ENCODE assay signal across 23 cellular contexts in the genomic region with DNA sequence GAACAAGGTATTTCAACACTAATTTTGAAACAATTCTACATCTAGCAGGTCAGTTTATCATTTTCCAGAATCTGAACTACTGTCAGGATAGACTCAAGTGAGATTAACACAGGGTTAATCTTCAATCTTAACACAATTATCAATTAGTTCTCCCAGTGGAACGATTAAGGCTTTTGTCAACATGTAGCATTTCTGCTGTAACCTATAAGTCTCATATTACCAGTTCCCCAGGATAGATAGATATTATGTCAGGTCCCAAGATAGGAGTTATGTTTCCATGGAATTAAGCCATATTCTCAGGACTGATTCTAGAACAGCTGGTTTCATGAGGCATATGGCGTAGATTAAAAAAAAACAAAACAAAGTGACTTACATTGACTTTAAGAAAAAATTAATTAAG. TPM values are rescaled to one million over a fixed set of nuclear protein-coding genes. Genes with fewer than 3 reads are reported as not detected.
DNase-seq lines count a peak whose midpoint lies in the region; ATAC-seq, FAIRE-seq and TF ChIP-seq lines count a peak whose summit lies in the region.
"Had no signal": no experiment of that assay in that cellular context is flagged by ENCODE, and none has a peak within 500 bp of the region (broad histone marks: within the 10 kb centered on the region; RNA-seq: fewer than 3 reads in every experiment).

No MANE protein-coding gene starts in this region.

- TF ChIP-seq RAD21 in HepG2 (CRISPR knock-in tag; IDR thresholded peaks at IDR 0.05) = no peak

- CTCF ChIA-PET in HepG2 (lab: Yijun Ruan, JAX; ENCODE audit: low intra/inter-chr PET ratio, low total read pairs) = no interaction called here

- no peak overlapping the region for H3K9ac ChIP-seq in HepG2 (ENCODE audit: insufficient read depth, low read depth, low read length)

- H3K4me3 ChIP-seq in HepG2 (replicated peaks in 1 of 3; ENCODE audit: insufficient read depth in 1 of 3, low read depth in 2 of 3, low read length in 3 of 3) (no peak overlapping the region), right lobe of liver (no peak overlapping the region), heart left ventricle (no peak overlapping the region), GM23338 (no peak overlapping the region)
- H3K4me3 ChIP-seq: SJSA1 had no signal

- H3K27ac ChIP-seq in HepG2 (ENCODE audit: extremely low read length, insufficient read depth, low read length) (no peak overlapping the region), right lobe of liver (no peak overlapping the region), VCaP (peak overlapping the region; percentile 1; the same call in 1 of the 2 replicates), heart left ventricle (no peak overlapping the region), GM23338 (ENCODE audit: low read depth) (no peak overlapping the region)
- H3K27ac ChIP-seq: SJSA1 had no signal

- H3K79me2 ChIP-seq in HepG2 (ENCODE audit: insufficient read depth, low read length) (no peaks in the 10 kb centered on the region), GM23338 (replicated peaks; ENCODE audit: insufficient read depth) (no peaks in the 10 kb centered on the region)

- H3K4me2 ChIP-seq in HepG2 (ENCODE audit: low read depth, low read length) (no peak overlapping the region), GM23338 (no peak overlapping the region)

- no TSS peak for BruUV-seq in HepG2 (replicated peaks; lab: Mats Ljungman, UMichigan)

- H3K9me2 ChIP-seq in GM23338 (ENCODE audit: insufficient read depth) = no peaks in the 10 kb centered on the region

- TF ChIP-seq EP300 in HepG2 (IDR thresholded peaks at IDR 0.05; ENCODE audit: low read depth in 2 of 2, low read length in 2 of 2) (no peak), HepG2 (CRISPR knock-in tag; IDR thresholded peaks at IDR 0.05; ENCODE audit: borderline replicate concordance) (no peak)

- H3K27me3 ChIP-seq in HepG2 (ENCODE audit: control insufficient read depth in 1 of 2, insufficient read depth in 2 of 2, low read length in 2 of 2) (no peaks in the 10 kb centered on the region; a peak in 1 of 5 replicates), right lobe of liver (no peaks in the 10 kb centered on the region), heart left ventricle (no peaks in the 10 kb centered on the region), GM23338 (ENCODE audit: insufficient read depth) (no peaks in the 10 kb centered on the region)
- H3K27me3 ChIP-seq: SJSA1 had no signal

- POLR2A ChIA-PET in HepG2 (lab: Yijun Ruan, JAX) = interaction anchor here (2.1 kb wide), 1 partner anchor 40 kb away, joined by 4 read pairs; a partner anchor contains a TSS

- no peak for TF ChIP-seq CTCF in HepG2 (CRISPR knock-in tag; IDR thresholded peaks at IDR 0.05)
- no peak for TF ChIP-seq CTCF in right lobe of liver (IDR thresholded peaks at IDR 0.05)
- no peak for TF ChIP-seq CTCF in VCaP (conservative IDR thresholded peaks at IDR 0.05)
- no peak for TF ChIP-seq CTCF in heart left ventricle (IDR thresholded peaks at IDR 0.05)
- no peak for TF ChIP-seq CTCF in GM23338 (conservative IDR thresholded peaks at IDR 0.05; ENCODE audit: low read depth in 2 of 2)

- H3F3A ChIP-seq in GM23338 (replicated peaks; ENCODE audit: low read depth) = peaks cover 13% of the 10 kb centered on the region; the same call in 1 of the 2 replicates

- H3K36me3 ChIP-seq in HepG2 (replicated peaks in 1 of 2; ENCODE audit: control insufficient read depth in 1 of 2, insufficient read depth in 2 of 2, low read length in 2 of 2) = peaks cover 31 to 48% of the 10 kb centered on the region in 2 experiments
- H3K36me3 ChIP-seq in right lobe of liver = peaks cover 15 to 54% (median 34%) of the 10 kb centered on the region in 4 donors
- peaks cover 0 to 78% (median 60%) of the 10 kb centered on the region in 9 donors for H3K36me3 ChIP-seq in heart left ventricle
- peaks cover 7% of the 10 kb centered on the region; the same call in 1 of the 2 replicates for H3K36me3 ChIP-seq in GM23338 (ENCODE audit: insufficient read depth)

- H4K20me1 ChIP-seq in HepG2 (ENCODE audit: insufficient read depth, low read length) (no peaks in the 10 kb centered on the region), GM23338 (replicated peaks; ENCODE audit: insufficient read depth) (no peaks in the 10 kb centered on the region)

- H2AFZ ChIP-seq in HepG2 (ENCODE audit: low read length) = no peak overlapping the region
- no peak overlapping the region for H2AFZ ChIP-seq in GM23338

- no peak for FAIRE-seq in HepG2 (lab: Jason Lieb, UNC)
- FAIRE-seq: A204.1, GM12892 had no signal

- no peak for ATAC-seq in HepG2
- ATAC-seq in right lobe of liver = no peak
- no peak for ATAC-seq in heart left ventricle
- no peak for ATAC-seq in GM23338
- ATAC-seq: Right ventricle myocardium inferior had no signal

- peaks cover 32% of the 10 kb centered on the region; the same call in 2 of the 3 replicates for H3K36me3 Mint-ChIP-seq in GM23338 (ENCODE audit: low read depth)

- in situ Hi-C loops in HepG2 (cut with HindIII; ENCODE audit: extremely low pct_ligation_motif_present, low pct_unique_long_range_greater_than_20kb) = no loop called here

- H3K9me3 ChIP-seq in HepG2 (ENCODE audit: low read length) = no peaks in the 10 kb centered on the region
- no peaks in the 10 kb centered on the region for H3K9me3 ChIP-seq in right lobe of liver
- no peaks in the 10 kb centered on the region for H3K9me3 ChIP-seq in heart left ventricle
- H3K9me3 ChIP-seq: SJSA1 had no signal

- peaks cover 3% of the 10 kb centered on the region for H3K27me3 Mint-ChIP-seq in GM23338 (ENCODE audit: insufficient read depth, low read depth, poor library complexity)
- H3K27me3 Mint-ChIP-seq: B cell, IgD-negative memory B cell had no signal

- no peak overlapping the region for H3K4me3 Mint-ChIP-seq in GM23338
- H3K4me3 Mint-ChIP-seq: B cell; CD14-positive monocyte; IgD-negative memory B cell; T-helper 1 cell treated with Interleukin-12 subunit alpha and Interleukin-12 subunit beta and Interleukin-4 antibody, amounts not matched to agents 30 μg/mL and 1 μg/mL, for 36 hours had no signal

- intact Hi-C loops in HepG2 (cut with micrococcal nuclease; ENCODE audit: unreplicated experiment) = no loop called here
- intact Hi-C loops in right lobe of liver (cut with DNase I) = no loop called here
- intact Hi-C loops in heart left ventricle (cut with DNase I) = loop anchor here in 1 of 10 donors (10.0 kb wide), 1 partner anchor 130 kb away; a partner anchor contains a TSS

- no peak for DNase-seq in HepG2 (ENCODE audit: low spot score)
- DNase-seq in right lobe of liver = no peak
- peak; percentile 84 to 98 for DNase-seq in NCI-H524 (lab: John Stamatoyannopoulos, UW)
- DNase-seq in heart left ventricle = no peak
- no peak for DNase-seq in NCI-H146 treated with DMSO at 0.1 percent for 48 hours (lab: John Stamatoyannopoulos, UW; ENCODE audit: unreplicated experiment)
- DNase-seq in GM23338 (ENCODE audit: low spot score) = no peak
- DNase-seq: DMS153, GOT3, HCEC 1CT, NCI-H1105 treated with DMSO at 0.1 percent for 48 hours, NCI-H1694, NCI-H446, OCI-M1, T1000 had no signal

- 89% methylated on average over 2 of the region's 2 CpGs for WGBS in HepG2 (ENCODE audit: low lambda C conversion rate)
- WGBS in right lobe of liver (ENCODE audit: insufficient coverage, low coverage, low lambda C conversion rate, missing lambda C conversion rate) = 51% methylated on average over 2 of the region's 2 CpGs
- WGBS in heart left ventricle, 4 donors = 66 to 76% (median 74%) methylated on average over 2 of the region's 2 CpGs

- H3K4me1 Mint-ChIP-seq in GM23338 = peaks cover 15% of the 10 kb centered on the region; the same call in 2 of the 3 replicates

- H3K27ac Mint-ChIP-seq in GM23338 = no peak overlapping the region
- H3K27ac Mint-ChIP-seq: B cell; CD14-positive monocyte; IgD-negative memory B cell; T-helper 1 cell treated with Interleukin-12 subunit alpha and Interleukin-12 subunit beta and Interleukin-4 antibody, amounts not matched to agents 30 μg/mL and 1 μg/mL, for 36 hours had no signal

- TF ChIP-seq POLR2A in HepG2 (IDR thresholded peaks at IDR 0.05; ENCODE audit: insufficient read depth in 1 of 2, low read depth in 2 of 2, low read length in 2 of 2) (no peak), right lobe of liver (IDR thresholded peaks at IDR 0.05) (no peak), heart left ventricle (IDR thresholded peaks at IDR 0.05) (no peak)

- H3K4me1 ChIP-seq in HepG2 (ENCODE audit: insufficient read depth, low read length) (peaks cover 15% of the 10 kb centered on the region), right lobe of liver (peaks cover 0 to 6% (median 2%) of the 10 kb centered on the region in 4 donors), heart left ventricle (peaks cover 0 to 13% (median 7%) of the 10 kb centered on the region in 12 donors), GM23338 (ENCODE audit: insufficient read depth) (peaks cover 17% of the 10 kb centered on the region; the same call in 1 of the 2 replicates)

- H3K9me3 Mint-ChIP-seq in GM23338 = no peaks in the 10 kb centered on the region
- H3K9me3 Mint-ChIP-seq: CD14-positive monocyte; IgD-negative memory B cell; T-helper 1 cell treated with Interleukin-12 subunit alpha and Interleukin-12 subunit beta and Interleukin-4 antibody, amounts not matched to agents 30 μg/mL and 1 μg/mL, for 36 hours had no signal

RNA-seq across cellular contexts. Expression of a gene that starts 4.4 kb away (rescaled TPM):
- 3.5 and 8.1 TPM in 2 replicates for total RNA-seq in HepG2 (2016; rRNA removed; fragmentation: Illumina TruSeq; extraction: Trizol)
- 9.1 and 11.4 TPM in 2 replicates for total RNA-seq in HepG2 (2016; cell fraction: cytosol; rRNA removed; fragmentation: Illumina TruSeq; extraction: Trizol; ENCODE audit: low read depth)
- total RNA-seq in HepG2 (2016; cell fraction: insoluble cytoplasmic fraction; rRNA removed; fragmentation: Illumina TruSeq; extraction: Trizol) = 2.6 and 8.5 TPM in 2 replicates
- 4.8 and 6.0 TPM in 2 replicates for total RNA-seq in HepG2 (2016; cell fraction: membrane; rRNA removed; fragmentation: Illumina TruSeq; extraction: Trizol)
- 10.2 TPM in 2 replicates for total RNA-seq in HepG2 (2016; cell fraction: nucleus; rRNA removed; fragmentation: Illumina TruSeq; extraction: Trizol)
- polyA plus RNA-seq in HepG2 (2011; rRNA removed) = 2.4 and 2.7 TPM in 2 replicates
- 0.77 and 1.5 TPM in 2 replicates for polyA plus RNA-seq in HepG2 (2011; cell fraction: cytosol; rRNA removed)
- 17.0 and 21.4 TPM in 2 replicates for polyA plus RNA-seq in HepG2 (2011; cell fraction: nucleus; rRNA removed)
- 1.5 and 1.6 TPM in 2 replicates for polyA plus RNA-seq in HepG2 (2012)
- 1.0 and 1.8 TPM in 2 replicates for polyA plus RNA-seq in HepG2 (2016; cell fraction: cytosol; fragmentation: Illumina TruSeq; extraction: Trizol; ENCODE audit: low read depth)
- 1.8 and 3.2 TPM in 2 replicates for polyA plus RNA-seq in HepG2 (2016; cell fraction: insoluble cytoplasmic fraction; fragmentation: Illumina TruSeq; extraction: Trizol; ENCODE audit: low read depth)
- 1.5 and 2.3 TPM in 2 replicates for polyA plus RNA-seq in HepG2 (2016; cell fraction: membrane; fragmentation: Illumina TruSeq; extraction: Trizol; ENCODE audit: low read depth)
- polyA plus RNA-seq in HepG2 (2016; cell fraction: nucleus; fragmentation: Illumina TruSeq; extraction: Trizol; ENCODE audit: insufficient read depth, low read depth) = 19.0 and 21.2 TPM in 2 replicates
- 2.2 and 13.0 TPM in 2 replicates for polyA minus RNA-seq in HepG2 (2011; rRNA and poly(A)+ RNA removed; ENCODE audit: low replicate concordance)
- 1.2 and 2.1 TPM in 2 replicates for polyA minus RNA-seq in HepG2 (2011; cell fraction: cytosol; rRNA and poly(A)+ RNA removed)
- 6.3 and 6.5 TPM in 2 replicates for polyA minus RNA-seq in HepG2 (2011; cell fraction: nucleus; rRNA and poly(A)+ RNA removed)
- 1 to 10 TPM in 5 of 6 experiments, under 1 TPM in 1; 0.86 to 3.1 (median 2.7) TPM for total RNA-seq in right lobe of liver
- total RNA-seq in heart left ventricle = 1 to 10 TPM; 1.5 to 5.4 (median 2.9) TPM
- polyA plus RNA-seq in heart left ventricle = 1 to 10 TPM; 2.0 to 3.9 TPM
- 11.8 and 17.4 TPM in 2 replicates for total RNA-seq in GM23338 (2014; rRNA removed; shearing (Covaris generic))
- polyA plus RNA-seq in GM23338 (2016; fragmentation: Nextera tagmentation; extraction: Ambion mirVana) = 8.8 and 9.7 TPM in 2 replicates

RNA-seq across cellular contexts. Expression of a gene that starts 33.8 kb away (rescaled TPM):
- total RNA-seq in HepG2 (2016; rRNA removed; fragmentation: Illumina TruSeq; extraction: Trizol) = 120 and 156 TPM in 2 replicates
- 10.7 and 14.1 TPM in 2 replicates for total RNA-seq in HepG2 (2016; cell fraction: cytosol; rRNA removed; fragmentation: Illumina TruSeq; extraction: Trizol; ENCODE audit: low read depth)
- total RNA-seq in HepG2 (2016; cell fraction: insoluble cytoplasmic fraction; rRNA removed; fragmentation: Illumina TruSeq; extraction: Trizol) = 117 and 150 TPM in 2 replicates
- total RNA-seq in HepG2 (2016; cell fraction: membrane; rRNA removed; fragmentation: Illumina TruSeq; extraction: Trizol) = 29.9 and 30.7 TPM in 2 replicates
- 86.5 and 102 TPM in 2 replicates for total RNA-seq in HepG2 (2016; cell fraction: nucleus; rRNA removed; fragmentation: Illumina TruSeq; extraction: Trizol)
- polyA plus RNA-seq in HepG2 (2011; rRNA removed) = 84.2 and 86.4 TPM in 2 replicates
- 56.8 and 64.7 TPM in 2 replicates for polyA plus RNA-seq in HepG2 (2011; cell fraction: cytosol; rRNA removed)
- 77.2 and 84.5 TPM in 2 replicates for polyA plus RNA-seq in HepG2 (2011; cell fraction: nucleus; rRNA removed)
- 59.6 and 89.0 TPM in 2 replicates for polyA plus RNA-seq in HepG2 (2012)
- polyA plus RNA-seq in HepG2 (2016; cell fraction: cytosol; fragmentation: Illumina TruSeq; extraction: Trizol; ENCODE audit: low read depth) = 5.3 and 5.6 TPM in 2 replicates
- polyA plus RNA-seq in HepG2 (2016; cell fraction: insoluble cytoplasmic fraction; fragmentation: Illumina TruSeq; extraction: Trizol; ENCODE audit: low read depth) = 71.5 and 71.7 TPM in 2 replicates
- polyA plus RNA-seq in HepG2 (2016; cell fraction: membrane; fragmentation: Illumina TruSeq; extraction: Trizol; ENCODE audit: low read depth) = 8.6 and 11.1 TPM in 2 replicates
- 66.2 and 73.5 TPM in 2 replicates for polyA plus RNA-seq in HepG2 (2016; cell fraction: nucleus; fragmentation: Illumina TruSeq; extraction: Trizol; ENCODE audit: insufficient read depth, low read depth)
- 73.6 and 303 TPM in 2 replicates for polyA minus RNA-seq in HepG2 (2011; rRNA and poly(A)+ RNA removed; ENCODE audit: low replicate concordance)
- 201 and 237 TPM in 2 replicates for polyA minus RNA-seq in HepG2 (2011; cell fraction: cytosol; rRNA and poly(A)+ RNA removed)
- polyA minus RNA-seq in HepG2 (2011; cell fraction: nucleus; rRNA and poly(A)+ RNA removed) = 162 and 215 TPM in 2 replicates
- 100 to 1,000 TPM; 112 to 202 (median 190) TPM for total RNA-seq in right lobe of liver
- total RNA-seq in heart left ventricle = 100 to 1,000 TPM in 2 of 9 donors, 10 to 100 TPM in 7; 65.5 to 117 (median 84.8) TPM
- 10 to 100 TPM; 19.5 to 28.7 TPM for polyA plus RNA-seq in heart left ventricle
- 32.8 and 32.9 TPM in 2 replicates for total RNA-seq in GM23338 (2014; rRNA removed; shearing (Covaris generic))
- 11.9 and 12.8 TPM in 2 replicates for polyA plus RNA-seq in GM23338 (2016; fragmentation: Nextera tagmentation; extraction: Ambion mirVana)

RNA-seq across cellular contexts. Expression of a gene that starts 33.8 kb away (rescaled TPM):
- total RNA-seq in HepG2 (2016; rRNA removed; fragmentation: Illumina TruSeq; extraction: Trizol) = 14.7 and 18.0 TPM in 2 replicates
- total RNA-seq in HepG2 (2016; cell fraction: cytosol; rRNA removed; fragmentation: Illumina TruSeq; extraction: Trizol; ENCODE audit: low read depth) = 26.3 and 36.8 TPM in 2 replicates
- 13.8 and 19.0 TPM in 2 replicates for total RNA-seq in HepG2 (2016; cell fraction: insoluble cytoplasmic fraction; rRNA removed; fragmentation: Illumina TruSeq; extraction: Trizol)
- total RNA-seq in HepG2 (2016; cell fraction: membrane; rRNA removed; fragmentation: Illumina TruSeq; extraction: Trizol) = 38.9 and 47.5 TPM in 2 replicates
- total RNA-seq in HepG2 (2016; cell fraction: nucleus; rRNA removed; fragmentation: Illumina TruSeq; extraction: Trizol) = 9.0 and 10.9 TPM in 2 replicates
- 21.3 and 29.4 TPM in 2 replicates for polyA plus RNA-seq in HepG2 (2011; rRNA removed)
- polyA plus RNA-seq in HepG2 (2011; cell fraction: cytosol; rRNA removed) = 20.7 and 26.7 TPM in 2 replicates
- polyA plus RNA-seq in HepG2 (2011; cell fraction: nucleus; rRNA removed) = 68.4 and 69.7 TPM in 2 replicates
- 17.2 and 19.1 TPM in 2 replicates for polyA plus RNA-seq in HepG2 (2012)
- polyA plus RNA-seq in HepG2 (2016; cell fraction: cytosol; fragmentation: Illumina TruSeq; extraction: Trizol; ENCODE audit: low read depth) = 36.8 and 50.4 TPM in 2 replicates
- polyA plus RNA-seq in HepG2 (2016; cell fraction: insoluble cytoplasmic fraction; fragmentation: Illumina TruSeq; extraction: Trizol; ENCODE audit: low read depth) = 17.0 and 17.1 TPM in 2 replicates
- polyA plus RNA-seq in HepG2 (2016; cell fraction: membrane; fragmentation: Illumina TruSeq; extraction: Trizol; ENCODE audit: low read depth) = 37.6 and 44.5 TPM in 2 replicates
- polyA plus RNA-seq in HepG2 (2016; cell fraction: nucleus; fragmentation: Illumina TruSeq; extraction: Trizol; ENCODE audit: insufficient read depth, low read depth) = 23.5 and 24.6 TPM in 2 replicates
- 12.3 and 13.2 TPM in 2 replicates for polyA minus RNA-seq in HepG2 (2011; rRNA and poly(A)+ RNA removed; ENCODE audit: low replicate concordance)
- 3.3 and 7.8 TPM in 2 replicates for polyA minus RNA-seq in HepG2 (2011; cell fraction: cytosol; rRNA and poly(A)+ RNA removed)
- polyA minus RNA-seq in HepG2 (2011; cell fraction: nucleus; rRNA and poly(A)+ RNA removed) = 6.5 and 7.1 TPM in 2 replicates
- 10 to 100 TPM in 5 of 6 experiments, 1 to 10 TPM in 1; 6.9 to 25.2 (median 14.1) TPM for total RNA-seq in right lobe of liver
- total RNA-seq in heart left ventricle = 10 to 100 TPM in 3 of 9 donors, 1 to 10 TPM in 6; 3.3 to 15.6 (median 8.6) TPM
- polyA plus RNA-seq in heart left ventricle = 10 to 100 TPM; 17.8 to 22.1 TPM
- total RNA-seq in GM23338 (2014; rRNA removed; shearing (Covaris generic)) = 11.3 TPM in 2 replicates
- polyA plus RNA-seq in GM23338 (2016; fragmentation: Nextera tagmentation; extraction: Ambion mirVana) = 13.2 and 14.1 TPM in 2 replicates

RNA-seq across cellular contexts. Expression of a gene that starts 40.5 kb away (rescaled TPM):
- total RNA-seq in HepG2 (2016; rRNA removed; fragmentation: Illumina TruSeq; extraction: Trizol) (88.8 and 125 TPM in 2 replicates), right lobe of liver (10 to 100 TPM; 46.1 to 79.8 (median 57.3) TPM), heart left ventricle (100 to 1,000 TPM in 5 of 9 donors, 10 to 100 TPM in 4; 54.8 to 126 (median 106) TPM)
- 53.2 and 53.6 TPM in 2 replicates for total RNA-seq in HepG2 (2016; cell fraction: cytosol; rRNA removed; fragmentation: Illumina TruSeq; extraction: Trizol; ENCODE audit: low read depth)
- 73.5 and 128 TPM in 2 replicates for total RNA-seq in HepG2 (2016; cell fraction: insoluble cytoplasmic fraction; rRNA removed; fragmentation: Illumina TruSeq; extraction: Trizol)
- 62.4 and 67.5 TPM in 2 replicates for total RNA-seq in HepG2 (2016; cell fraction: membrane; rRNA removed; fragmentation: Illumina TruSeq; extraction: Trizol)
- 71.0 and 89.4 TPM in 2 replicates for total RNA-seq in HepG2 (2016; cell fraction: nucleus; rRNA removed; fragmentation: Illumina TruSeq; extraction: Trizol)
- polyA plus RNA-seq in HepG2 (2011; rRNA removed) (83.7 and 91.0 TPM in 2 replicates), heart left ventricle (100 to 1,000 TPM in 1 of 2 donors, 10 to 100 TPM in 1; 79.7 to 111 TPM), GM23338 (2016; fragmentation: Nextera tagmentation; extraction: Ambion mirVana) (86.7 and 90.0 TPM in 2 replicates)
- polyA plus RNA-seq in HepG2 (2011; cell fraction: cytosol; rRNA removed) = 36.5 and 58.7 TPM in 2 replicates
- 354 and 357 TPM in 2 replicates for polyA plus RNA-seq in HepG2 (2011; cell fraction: nucleus; rRNA removed)
- 56.1 and 67.2 TPM in 2 replicates for polyA plus RNA-seq in HepG2 (2012)
- polyA plus RNA-seq in HepG2 (2016; cell fraction: cytosol; fragmentation: Illumina TruSeq; extraction: Trizol; ENCODE audit: low read depth) = 36.0 and 42.4 TPM in 2 replicates
- polyA plus RNA-seq in HepG2 (2016; cell fraction: insoluble cytoplasmic fraction; fragmentation: Illumina TruSeq; extraction: Trizol; ENCODE audit: low read depth) = 69.7 and 88.6 TPM in 2 replicates
- 48.5 and 49.3 TPM in 2 replicates for polyA plus RNA-seq in HepG2 (2016; cell fraction: membrane; fragmentation: Illumina TruSeq; extraction: Trizol; ENCODE audit: low read depth)
- polyA plus RNA-seq in HepG2 (2016; cell fraction: nucleus; fragmentation: Illumina TruSeq; extraction: Trizol; ENCODE audit: insufficient read depth, low read depth) = 191 and 212 TPM in 2 replicates
- polyA minus RNA-seq in HepG2 (2011; rRNA and poly(A)+ RNA removed; ENCODE audit: low replicate concordance) = 110 and 142 TPM in 2 replicates
- polyA minus RNA-seq in HepG2 (2011; cell fraction: cytosol; rRNA and poly(A)+ RNA removed) = 44.8 and 58.7 TPM in 2 replicates
- 57.4 and 57.8 TPM in 2 replicates for polyA minus RNA-seq in HepG2 (2011; cell fraction: nucleus; rRNA and poly(A)+ RNA removed)
- 47.2 and 63.6 TPM in 2 replicates for total RNA-seq in GM23338 (2014; rRNA removed; shearing (Covaris generic))

RNA-seq across cellular contexts. Expression of a gene that starts 48.5 kb away (rescaled TPM):
- total RNA-seq in HepG2 (2016; rRNA removed; fragmentation: Illumina TruSeq; extraction: Trizol) (22.4 and 24.6 TPM in 2 replicates), right lobe of liver (1 to 10 TPM; 5.9 to 8.1 (median 7.6) TPM), heart left ventricle (10 to 100 TPM in 3 of 9 donors, 1 to 10 TPM in 6; 6.8 to 16.1 (median 9.5) TPM)
- 3.6 and 3.8 TPM in 2 replicates for total RNA-seq in HepG2 (2016; cell fraction: cytosol; rRNA removed; fragmentation: Illumina TruSeq; extraction: Trizol; ENCODE audit: low read depth)
- total RNA-seq in HepG2 (2016; cell fraction: insoluble cytoplasmic fraction; rRNA removed; fragmentation: Illumina TruSeq; extraction: Trizol) = 23.0 and 23.6 TPM in 2 replicates
- total RNA-seq in HepG2 (2016; cell fraction: membrane; rRNA removed; fragmentation: Illumina TruSeq; extraction: Trizol) = 8.9 and 9.0 TPM in 2 replicates
- total RNA-seq in HepG2 (2016; cell fraction: nucleus; rRNA removed; fragmentation: Illumina TruSeq; extraction: Trizol) = 11.5 and 14.9 TPM in 2 replicates
- polyA plus RNA-seq in HepG2 (2011; rRNA removed) (10.3 and 15.2 TPM in 2 replicates), heart left ventricle (10 to 100 TPM in 1 of 2 donors, 1 to 10 TPM in 1; 7.5 to 10.5 TPM), GM23338 (2016; fragmentation: Nextera tagmentation; extraction: Ambion mirVana) (13.8 and 15.0 TPM in 2 replicates)
- 10.5 and 11.9 TPM in 2 replicates for polyA plus RNA-seq in HepG2 (2011; cell fraction: cytosol; rRNA removed)
- polyA plus RNA-seq in HepG2 (2011; cell fraction: nucleus; rRNA removed) = 14.3 and 15.6 TPM in 2 replicates
- 9.0 and 10.3 TPM in 2 replicates for polyA plus RNA-seq in HepG2 (2012)
- polyA plus RNA-seq in HepG2 (2016; cell fraction: cytosol; fragmentation: Illumina TruSeq; extraction: Trizol; ENCODE audit: low read depth) = 2.4 and 2.5 TPM in 2 replicates
- polyA plus RNA-seq in HepG2 (2016; cell fraction: insoluble cytoplasmic fraction; fragmentation: Illumina TruSeq; extraction: Trizol; ENCODE audit: low read depth) = 18.6 and 20.0 TPM in 2 replicates
- polyA plus RNA-seq in HepG2 (2016; cell fraction: membrane; fragmentation: Illumina TruSeq; extraction: Trizol; ENCODE audit: low read depth) = 5.1 and 5.7 TPM in 2 replicates
- 31.5 and 31.7 TPM in 2 replicates for polyA plus RNA-seq in HepG2 (2016; cell fraction: nucleus; fragmentation: Illumina TruSeq; extraction: Trizol; ENCODE audit: insufficient read depth, low read depth)
- polyA minus RNA-seq in HepG2 (2011; rRNA and poly(A)+ RNA removed; ENCODE audit: low replicate concordance) = 13.4 and 15.0 TPM in 2 replicates
- 8.8 and 8.9 TPM in 2 replicates for polyA minus RNA-seq in HepG2 (2011; cell fraction: cytosol; rRNA and poly(A)+ RNA removed)
- 4.0 and 5.3 TPM in 2 replicates for polyA minus RNA-seq in HepG2 (2011; cell fraction: nucleus; rRNA and poly(A)+ RNA removed)
- 53.8 and 54.0 TPM in 2 replicates for total RNA-seq in GM23338 (2014; rRNA removed; shearing (Covaris generic))

Comparison
In these comparisons a context has a peak if more than half of its experiments do, and no peak if none do; other contexts are left out.
1. DNase-seq: peak in NCI-H524 (2 of 2); none in HepG2 (single experiment), right lobe of liver (0 of 3), heart left ventricle (0 of 5), NCI-H146 treated with DMSO at 0.1 percent for 48 hours (single experiment) and GM23338 (single experiment).